2 cellular contexts compared by ENCODE assay signal in genomic region chr11:62622476-62622875, GRCh38.
TF ChIP-seq lines count a peak whose summit lies in the region.

No MANE protein-coding gene starts in this region.

TF ChIP-seq in SK-N-SH, 30 proteins besides CTCF, POLR2A, EP300 and RAD21 (continued from another document):
- TF ChIP-seq ZBTB33 (IDR thresholded peaks at IDR 0.05; ENCODE audit: borderline replicate concordance, low read depth) (no peak), GABPA (IDR thresholded peaks at IDR 0.05; ENCODE audit: low read depth) (no peak), RXRA (IDR thresholded peaks at IDR 0.05; ENCODE audit: borderline replicate concordance, low read depth) (no peak), FOSL2 (IDR thresholded peaks at IDR 0.05; ENCODE audit: borderline replicate concordance, low read depth) (no peak), TAF1 (IDR thresholded peaks at IDR 0.05; ENCODE audit: borderline replicate concordance, low read depth, low read length) (no peak), FOXJ3 (CRISPR knock-in tag; IDR thresholded peaks at IDR 0.05) (no peak), PBX3 (IDR thresholded peaks at IDR 0.05) (no peak), RCOR1 (IDR thresholded peaks at IDR 0.05; ENCODE audit: low read length) (no peak), ELF1 (IDR thresholded peaks at IDR 0.05) (no peak), YY1 (IDR thresholded peaks at IDR 0.05; ENCODE audit: low read depth) (no peak), USF2 (IDR thresholded peaks at IDR 0.05; ENCODE audit: borderline replicate concordance, low read depth, low read length) (no peak), NFIC (IDR thresholded peaks at IDR 0.05; ENCODE audit: borderline replicate concordance) (no peak), TCF12 (IDR thresholded peaks at IDR 0.05) (no peak), JUND (IDR thresholded peaks at IDR 0.05) (no peak), USF1 (IDR thresholded peaks at IDR 0.05; ENCODE audit: borderline replicate concordance, low read depth) (no peak)

TF ChIP-seq in SK-N-SH treated with all-trans-retinoic acid at 6 μM for 48 hours, 23 proteins besides CTCF, POLR2A, EP300 and RAD21 (continued from another document):
- TF ChIP-seq POU6F1 (CRISPR knock-in tag; IDR thresholded peaks at IDR 0.05; ENCODE audit: borderline replicate concordance, low read depth) (no peak), PPARA (CRISPR knock-in tag; IDR thresholded peaks at IDR 0.05; ENCODE audit: borderline replicate concordance) (no peak), CREB5 (CRISPR knock-in tag; IDR thresholded peaks at IDR 0.05; ENCODE audit: low read depth) (no peak), TCF4 (CRISPR knock-in tag; IDR thresholded peaks at IDR 0.05; ENCODE audit: borderline replicate concordance) (no peak), ISL1 (CRISPR knock-in tag; IDR thresholded peaks at IDR 0.05) (no peak), ZNF8 (CRISPR knock-in tag; IDR thresholded peaks at IDR 0.05) (no peak), TSHZ2 (CRISPR knock-in tag; IDR thresholded peaks at IDR 0.05) (no peak), SNAI2 (CRISPR knock-in tag; IDR thresholded peaks at IDR 0.05) (no peak), ZNF70 (CRISPR knock-in tag; IDR thresholded peaks at IDR 0.05) (no peak), GLIS3 (CRISPR knock-in tag; IDR thresholded peaks at IDR 0.05) (no peak), ZFP3 (CRISPR knock-in tag; IDR thresholded peaks at IDR 0.05) (no peak; the same call in 1 of the 2 replicates), RARB (CRISPR knock-in tag; IDR thresholded peaks at IDR 0.05) (no peak), CSDC2 (CRISPR knock-in tag; IDR thresholded peaks at IDR 0.05) (no peak), ZFP30 (CRISPR knock-in tag; IDR thresholded peaks at IDR 0.05) (no peak), CSRNP3 (CRISPR knock-in tag; IDR thresholded peaks at IDR 0.05) (no peak)
